ENCODE assay signal across 25 cellular contexts in the genomic region with DNA sequence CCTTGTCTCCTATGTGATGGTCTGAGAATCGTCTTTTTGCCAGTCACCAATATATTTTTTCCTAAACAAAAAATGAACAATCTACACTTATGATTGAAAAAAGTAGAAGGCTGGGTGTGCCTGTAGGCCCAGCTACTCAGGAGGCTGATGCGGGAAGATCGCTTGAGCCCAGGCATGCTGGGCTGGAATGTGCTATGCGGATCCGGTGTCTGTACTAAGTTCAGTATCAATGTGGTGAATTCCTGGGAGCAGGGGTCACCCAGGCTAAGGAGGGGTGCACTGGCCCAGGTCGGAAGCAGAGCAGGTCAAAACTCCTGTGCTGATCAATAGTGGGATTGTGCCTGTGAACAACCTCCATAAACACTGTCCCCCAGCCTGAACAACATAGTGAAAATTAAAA.
"Had no signal": no experiment of that assay in that cellular context is flagged by ENCODE, and none has a peak within 500 bp of the region (broad histone marks: within the 10 kb centered on the region; RNA-seq: fewer than 3 reads in every experiment).

No MANE protein-coding gene starts in this region.

- H3K27ac ChIP-seq: coronary artery, esophagus squamous epithelium, heart right ventricle, left lung, ovary, sigmoid colon, stomach, thyroid gland had no signal

- H3K4me1 ChIP-seq: sigmoid colon, thyroid gland had no signal

- DNase-seq: dermis blood vessel endothelial cell; effector memory CD4-positive, alpha-beta T cell; erythroblast; esophagus squamous epithelium; foreskin melanocyte; glutamatergic neuron; heart right ventricle; hippocampal formation; left cardiac atrium; left lung; mesendoderm; naive thymus-derived CD8-positive, alpha-beta T cell; nephron progenitor cell; occipital lobe; ovary; posterior cingulate gyrus; sigmoid colon; stimulated activated CD4-positive, alpha-beta T cell treated with anti-CD3 and anti-CD28 coated beads, Interleukin-2, amount 100 ng/mL, for 24 hours; stimulated activated CD4-positive, alpha-beta T cell treated with anti-CD3 and anti-CD28 coated beads, Interleukin-4, amount 100 ng/mL, for 24 hours; stimulated activated naive CD4-positive, alpha-beta T cell treated with Interleukin-2 at 50 U/mL for 16 hours; stomach; thyroid gland had no signal

- H3K4me3 Mint-ChIP-seq: naive thymus-derived CD8-positive, alpha-beta T cell; nephron progenitor cell; stimulated activated effector memory CD8-positive, alpha-beta T cell treated with anti-CD3 and anti-CD28 coated beads, Interleukin-12 subunit alpha, Interleukin-12 subunit beta, amount 100 ng/mL, for 72 hours; type B pancreatic cell had no signal

- H3K36me3 Mint-ChIP-seq: naive thymus-derived CD8-positive, alpha-beta T cell; stimulated activated effector memory CD8-positive, alpha-beta T cell treated with anti-CD3 and anti-CD28 coated beads, Interleukin-12 subunit alpha, Interleukin-12 subunit beta, amount 100 ng/mL, for 72 hours; type B pancreatic cell had no signal

- H3K27ac Mint-ChIP-seq: naive thymus-derived CD8-positive, alpha-beta T cell; nephron progenitor cell; stimulated activated effector memory CD8-positive, alpha-beta T cell treated with anti-CD3 and anti-CD28 coated beads, Interleukin-12 subunit alpha, Interleukin-12 subunit beta, amount 100 ng/mL, for 72 hours had no signal

- H3K4me3 ChIP-seq: coronary artery, esophagus squamous epithelium, heart right ventricle, left lung, ovary, sigmoid colon, stomach, thyroid gland had no signal

- H3K27me3 Mint-ChIP-seq: type B pancreatic cell had no signal

- H3K36me3 ChIP-seq: esophagus squamous epithelium, heart right ventricle, left lung, ovary, sigmoid colon, stomach, thyroid gland had no signal

- H3K4me1 Mint-ChIP-seq: naive thymus-derived CD8-positive, alpha-beta T cell; stimulated activated effector memory CD8-positive, alpha-beta T cell treated with anti-CD3 and anti-CD28 coated beads, Interleukin-12 subunit alpha, Interleukin-12 subunit beta, amount 100 ng/mL, for 72 hours had no signal

- H3K27me3 ChIP-seq: heart right ventricle, left lung, ovary, sigmoid colon, stomach, thyroid gland had no signal

- H3K9me3 ChIP-seq: esophagus squamous epithelium, heart right ventricle, left lung, ovary, sigmoid colon, stomach, thyroid gland had no signal

- H3K9me3 Mint-ChIP-seq: naive thymus-derived CD8-positive, alpha-beta T cell; nephron progenitor cell; stimulated activated effector memory CD8-positive, alpha-beta T cell treated with anti-CD3 and anti-CD28 coated beads, Interleukin-12 subunit alpha, Interleukin-12 subunit beta, amount 100 ng/mL, for 72 hours; type B pancreatic cell had no signal

- ATAC-seq: heart right ventricle; left cardiac atrium; naive thymus-derived CD8-positive, alpha-beta T cell; stimulated activated effector memory CD8-positive, alpha-beta T cell treated with anti-CD3 and anti-CD28 coated beads, Interleukin-12 subunit alpha, Interleukin-12 subunit beta, amount 100 ng/mL, for 72 hours had no signal
